1 cellular context compared by ENCODE assay signal in genomic region chr15:64774556-64775523, GRCh38.
TF ChIP-seq lines count a peak whose summit lies in the region.

No MANE protein-coding gene starts in this region.

TF ChIP-seq in K562, 482 proteins besides CTCF, POLR2A, EP300 and RAD21 (continued from another document and continues in another):
- no peak for TF ChIP-seq NELFE (IDR thresholded peaks at IDR 0.05; ENCODE audit: insufficient read depth, insufficient read length)
- TF ChIP-seq MYNN (IDR thresholded peaks at IDR 0.05): no peak
- TF ChIP-seq MYNN (CRISPR knock-in tag; IDR thresholded peaks at IDR 0.05): no peak
- no peak for TF ChIP-seq ID3 (CRISPR knock-in tag; IDR thresholded peaks at IDR 0.05)
- TF ChIP-seq ID3 (tag; IDR thresholded peaks at IDR 0.05): 0 out of 2 replicates have a peak, but pooled peaks have one; percentile 38
- TF ChIP-seq ZNF140 (CRISPR knock-in tag; IDR thresholded peaks at IDR 0.05): no peak
- no peak for TF ChIP-seq EHMT2 (IDR thresholded peaks at IDR 0.05)
- TF ChIP-seq HDAC1 (IDR thresholded peaks at IDR 0.05): no peak
- peak; percentile 16; the same call in 1 of the 2 replicates for TF ChIP-seq RBFOX2 (IDR thresholded peaks at IDR 0.05; ENCODE audit: low read depth, low read length)
- TF ChIP-seq RBM39 (optimal IDR thresholded peaks at IDR 0.05; ENCODE audit: low read depth, low read length): no peak
- TF ChIP-seq YBX1 (IDR thresholded peaks at IDR 0.05): no peak
- TF ChIP-seq ESRRB (CRISPR knock-in tag; IDR thresholded peaks at IDR 0.05; ENCODE audit: borderline replicate concordance): no peak
- TF ChIP-seq ZNF778 (CRISPR knock-in tag; IDR thresholded peaks at IDR 0.05): no peak
- no peak for TF ChIP-seq ZNF124 (CRISPR knock-in tag; IDR thresholded peaks at IDR 0.05)
- TF ChIP-seq SAP30 (IDR thresholded peaks at IDR 0.05; ENCODE audit: borderline replicate concordance, insufficient read depth, low read depth, low read length, poor library complexity, severe bottlenecking): peak; percentile 28
- TF ChIP-seq ZBTB12 (CRISPR knock-in tag; IDR thresholded peaks at IDR 0.05): no peak
- TF ChIP-seq PREB (CRISPR knock-in tag; IDR thresholded peaks at IDR 0.05): no peak
- TF ChIP-seq NFATC3 (IDR thresholded peaks at IDR 0.05): no peak
- TF ChIP-seq ILF3 (IDR thresholded peaks at IDR 0.05; ENCODE audit: borderline replicate concordance): no peak
- TF ChIP-seq KLF1 (tag; IDR thresholded peaks at IDR 0.05): no peak
- TF ChIP-seq ZNF57 (CRISPR knock-in tag; IDR thresholded peaks at IDR 0.05): no peak
- no peak for TF ChIP-seq ZBTB17 (CRISPR knock-in tag; IDR thresholded peaks at IDR 0.05)
- no peak for TF ChIP-seq SREBF2 (CRISPR knock-in tag; IDR thresholded peaks at IDR 0.05)
- no peak for TF ChIP-seq FOSL1 (tag; conservative IDR thresholded peaks at IDR 0.05)
- TF ChIP-seq HNRNPL (IDR thresholded peaks at IDR 0.05; ENCODE audit: low read depth, low read length): no peak
- no peak for TF ChIP-seq SMAD1 (IDR thresholded peaks at IDR 0.05; ENCODE audit: low read depth, low read length, partially characterized antibody)
- no peak for TF ChIP-seq NFXL1 (CRISPR knock-in tag; IDR thresholded peaks at IDR 0.05)
- no peak for TF ChIP-seq BRCA1 (IDR thresholded peaks at IDR 0.05)
- no peak for TF ChIP-seq BRCA1 (CRISPR knock-in tag; IDR thresholded peaks at IDR 0.05)
- TF ChIP-seq DLX4 (CRISPR knock-in tag; IDR thresholded peaks at IDR 0.05): no peak
- no peak for TF ChIP-seq TBL1XR1 (IDR thresholded peaks at IDR 0.05; ENCODE audit: low read length in 2 of 2)
- TF ChIP-seq ATF3 (IDR thresholded peaks at IDR 0.05): no peak
- TF ChIP-seq ATF3 (CRISPR knock-in tag; conservative IDR thresholded peaks at IDR 0.05): no peak
- no peak for TF ChIP-seq ZNF212 (CRISPR knock-in tag; IDR thresholded peaks at IDR 0.05)
- no peak for TF ChIP-seq KAT7 (CRISPR knock-in tag; IDR thresholded peaks at IDR 0.05; ENCODE audit: borderline replicate concordance)
- no peak for TF ChIP-seq FOXJ3 (CRISPR knock-in tag; IDR thresholded peaks at IDR 0.05)
- TF ChIP-seq ZSCAN29 (IDR thresholded peaks at IDR 0.05): no peak
- peak; percentile 45 for TF ChIP-seq RBBP5 (IDR thresholded peaks at IDR 0.05; ENCODE audit: borderline replicate concordance, insufficient read depth, low read length, poor library complexity, severe bottlenecking)
- no peak; a peak in 1 of 4 replicates for TF ChIP-seq TEAD1 (CRISPR knock-in tag; IDR thresholded peaks at IDR 0.05)
- no peak for TF ChIP-seq ZNF280B (CRISPR knock-in tag; IDR thresholded peaks at IDR 0.05)
- no peak for TF ChIP-seq PCBP1 (IDR thresholded peaks at IDR 0.05; ENCODE audit: low read depth, low read length, poor library complexity, severe bottlenecking)
- TF ChIP-seq HOXB6 (CRISPR knock-in tag; IDR thresholded peaks at IDR 0.05; ENCODE audit: borderline replicate concordance): no peak
- TF ChIP-seq REST (CRISPR knock-in tag; IDR thresholded peaks at IDR 0.05; ENCODE audit: low read depth): no peak
- no peak; the same call in 1 of the 2 replicates for TF ChIP-seq GTF2E2 (tag; IDR thresholded peaks at IDR 0.05)
- TF ChIP-seq GTF2F1 (IDR thresholded peaks at IDR 0.05; ENCODE audit: low read depth, low read length): no peak
- no peak for TF ChIP-seq SIN3B (IDR thresholded peaks at IDR 0.05; ENCODE audit: low read depth)
- TF ChIP-seq ZNF75A (CRISPR knock-in tag; IDR thresholded peaks at IDR 0.05): no peak
- TF ChIP-seq ZNF609 (CRISPR knock-in tag; IDR thresholded peaks at IDR 0.05; ENCODE audit: borderline replicate concordance): no peak
- TF ChIP-seq NEUROD1 (IDR thresholded peaks at IDR 0.05; ENCODE audit: borderline replicate concordance, low read depth, low read length, partially characterized antibody): no peak
- no peak for TF ChIP-seq ZNF347 (CRISPR knock-in tag; IDR thresholded peaks at IDR 0.05; ENCODE audit: low read depth)
- no peak for TF ChIP-seq ESRRA (IDR thresholded peaks at IDR 0.05; ENCODE audit: borderline replicate concordance, low read depth)
- TF ChIP-seq HLTF (IDR thresholded peaks at IDR 0.05): no peak
- no peak for TF ChIP-seq SMC3 (conservative IDR thresholded peaks at IDR 0.05; ENCODE audit: insufficient read depth, low read depth, low read length)
- no peak for TF ChIP-seq KDM4B (IDR thresholded peaks at IDR 0.05; ENCODE audit: borderline replicate concordance in 2 of 2, low read depth in 1 of 2)
- TF ChIP-seq MAZ (CRISPR knock-in tag; conservative IDR thresholded peaks at IDR 0.05 in 1 of 2, IDR thresholded peaks at IDR 0.05 in 1 of 2): no peak
- TF ChIP-seq ZBTB7A (IDR thresholded peaks at IDR 0.05; ENCODE audit: borderline replicate concordance, control insufficient read depth, low read depth, low read length): peak; percentile 22; the same call in 1 of the 2 replicates
- TF ChIP-seq CCNT2 (IDR thresholded peaks at IDR 0.05; ENCODE audit: borderline replicate concordance, extremely low read depth, insufficient read length, low read depth, low read length): no peak
- peak in 1 of 2 experiments; percentile 47 for TF ChIP-seq E2F6 (IDR thresholded peaks at IDR 0.05; ENCODE audit: borderline replicate concordance in 1 of 2, extremely low read depth in 1 of 2, insufficient read depth in 1 of 2, insufficient read length in 1 of 2, low read depth in 1 of 2, low read length in 1 of 2, poor library complexity in 1 of 2, severe bottlenecking in 1 of 2)
- no peak for TF ChIP-seq POLR3A (IDR thresholded peaks at IDR 0.05; ENCODE audit: borderline replicate concordance, extremely low read depth, insufficient read depth, insufficient read length)
- no peak for TF ChIP-seq NRF1 (conservative IDR thresholded peaks at IDR 0.05 in 1 of 2, IDR thresholded peaks at IDR 0.05 in 1 of 2)
- TF ChIP-seq SMAD3 (CRISPR knock-in tag; conservative IDR thresholded peaks at IDR 0.05): no peak
